ENCODE assay signal across 9 cellular contexts in the genomic region with DNA sequence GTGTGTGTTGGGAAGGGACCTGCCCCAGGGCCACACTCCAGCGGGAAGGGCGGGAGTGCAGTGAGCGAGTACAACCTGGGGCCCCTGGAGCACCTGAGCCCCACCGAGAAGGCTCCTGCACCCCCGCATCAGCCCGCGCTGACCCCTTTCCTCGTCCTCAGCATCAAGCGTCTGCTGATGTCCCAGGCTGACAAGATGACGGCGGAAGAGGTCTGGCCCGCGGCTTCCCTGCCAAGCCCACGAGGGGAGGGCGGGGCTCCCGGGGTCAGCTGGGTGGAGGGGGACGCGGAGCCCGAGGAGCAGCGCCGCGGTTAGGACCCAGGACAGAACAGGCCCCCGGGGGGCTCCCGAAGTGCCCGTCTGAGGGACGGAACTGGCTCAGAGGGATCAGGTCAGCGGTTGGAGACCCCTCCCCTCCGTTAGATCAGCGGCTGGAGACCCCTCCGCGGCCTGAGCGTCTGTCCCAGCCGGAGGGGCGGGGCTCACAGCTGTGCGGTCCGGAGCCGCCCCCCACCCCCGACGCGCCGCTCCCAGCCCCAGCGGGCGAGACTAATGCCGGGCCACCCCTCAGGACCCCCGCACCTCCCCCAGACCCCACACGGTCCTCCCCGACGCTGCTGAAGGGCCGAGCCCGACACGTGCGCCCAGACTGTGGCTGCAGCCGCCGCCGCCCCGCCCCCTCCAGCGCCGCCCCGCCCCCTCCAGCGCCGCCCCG. TPM values are rescaled to one million over a fixed set of nuclear protein-coding genes. Genes with fewer than 3 reads are reported as not detected.
DNase-seq lines count a peak whose midpoint lies in the region; ATAC-seq and TF ChIP-seq lines count a peak whose summit lies in the region.
"Had no signal": no experiment of that assay in that cellular context is flagged by ENCODE, and none has a peak within 500 bp of the region (broad histone marks: within the 10 kb centered on the region; RNA-seq: fewer than 3 reads in every experiment).

No MANE protein-coding gene starts in this region.

- POLR2A ChIA-PET in CD4-positive, alpha-beta memory T cell (lab: Charles Lee; ENCODE audit: partially characterized antibody), result interaction anchor here (1.0 to 1.6 kb wide), 2 partner anchors 9 to 251 kb away, joined by 3 to 5 read pairs; a partner anchor contains a TSS
- POLR2A ChIA-PET in activated CD8-positive, alpha-beta T cell treated with anti-CD3 and anti-CD28 coated beads for 36 hours (lab: Charles Lee), result interaction anchor here (0.6 kb wide), 1 partner anchor 198 kb away, joined by 3 read pairs; no protein-coding TSS in a partner anchor

- H3K36me3 ChIP-seq in CD4-positive, alpha-beta memory T cell (ENCODE audit: insufficient read depth, low read length), result no peaks in the 10 kb centered on the region

- ATAC-seq in HG03432 (IDR thresholded peaks at IDR 0.05; ENCODE audit: unreplicated experiment), result peak; percentile 46
- ATAC-seq in activated CD8-positive, alpha-beta T cell treated with anti-CD3 and anti-CD28 coated beads for 36 hours, result peak; percentile 76
- ATAC-seq in esophagus mucosa, result peak; percentile 2
- ATAC-seq in GM19328 (IDR thresholded peaks at IDR 0.05; ENCODE audit: unreplicated experiment), result no peak

- H3K9me3 Mint-ChIP-seq in CD4-positive, alpha-beta memory T cell, result peaks cover 0 to 2% (median 0%) of the 10 kb centered on the region in 8 donors
- H3K9me3 Mint-ChIP-seq in activated CD8-positive, alpha-beta T cell treated with anti-CD3 and anti-CD28 coated beads for 36 hours, result no peaks in the 10 kb centered on the region
- no peaks in the 10 kb centered on the region for H3K9me3 Mint-ChIP-seq in nephron

- H3K4me1 Mint-ChIP-seq in CD4-positive, alpha-beta memory T cell, result peaks cover 2 to 20% (median 10%) of the 10 kb centered on the region in 4 donors
- peaks cover 8% of the 10 kb centered on the region for H3K4me1 Mint-ChIP-seq in activated CD8-positive, alpha-beta T cell treated with anti-CD3 and anti-CD28 coated beads for 36 hours (ENCODE audit: low read depth)
- H3K4me1 Mint-ChIP-seq in nephron, result peaks cover 27% of the 10 kb centered on the region

- peak overlapping the region in 1 of 2 donors; percentile 45 for H3K4me3 ChIP-seq in CD4-positive, alpha-beta memory T cell (ENCODE audit: low read length in 2 of 2)

- no peaks in the 10 kb centered on the region for H3K36me3 Mint-ChIP-seq in CD4-positive, alpha-beta memory T cell
- H3K36me3 Mint-ChIP-seq in activated CD8-positive, alpha-beta T cell treated with anti-CD3 and anti-CD28 coated beads for 36 hours (ENCODE audit: low read depth), result no peaks in the 10 kb centered on the region
- H3K36me3 Mint-ChIP-seq in nephron (ENCODE audit: low read depth), result no peaks in the 10 kb centered on the region

- H3K27me3 ChIP-seq in CD4-positive, alpha-beta memory T cell (ENCODE audit: insufficient read depth, low read length), result no peaks in the 10 kb centered on the region

- peak in 4 of 5 donors; percentile 44 to 51 (median 50) for DNase-seq in CD4-positive, alpha-beta memory T cell
- peak; percentile 79 for DNase-seq in activated CD8-positive, alpha-beta T cell treated with anti-CD3 and anti-CD28 coated beads for 36 hours
- DNase-seq in GM19238 (ENCODE audit: insufficient read length, low spot score) (no peak), HPDE6-E6E7 (ENCODE audit: extremely low spot score) (no peak)

- no peaks in the 10 kb centered on the region for H3K9me3 ChIP-seq in CD4-positive, alpha-beta memory T cell (ENCODE audit: control insufficient read depth in 1 of 2, low read length in 2 of 2)

- intact Hi-C loops in CD4-positive, alpha-beta memory T cell (cut with micrococcal nuclease), result no loop called here
- intact Hi-C loops in activated CD8-positive, alpha-beta T cell treated with anti-CD3 and anti-CD28 coated beads for 36 hours (cut with micrococcal nuclease), result no loop called here

- no peak for TF ChIP-seq CTCF in activated CD8-positive, alpha-beta T cell treated with anti-CD3 and anti-CD28 coated beads for 36 hours (IDR thresholded peaks at IDR 0.05)
- no peak for TF ChIP-seq CTCF in nephron (IDR thresholded peaks at IDR 0.05; ENCODE audit: unreplicated experiment in 3 of 3)

- peaks cover 0 to 3% of the 10 kb centered on the region in 2 donors for H3K27me3 Mint-ChIP-seq in CD4-positive, alpha-beta memory T cell
- H3K27me3 Mint-ChIP-seq in activated CD8-positive, alpha-beta T cell treated with anti-CD3 and anti-CD28 coated beads for 36 hours, result peaks cover 5% of the 10 kb centered on the region
- H3K27me3 Mint-ChIP-seq in nephron (ENCODE audit: low read depth), result peaks cover 7% of the 10 kb centered on the region

- H3K27ac Mint-ChIP-seq in CD4-positive, alpha-beta memory T cell, result peak overlapping the region in 3 of 7 donors; percentile 56 to 62 (median 60)
- H3K27ac Mint-ChIP-seq in activated CD8-positive, alpha-beta T cell treated with anti-CD3 and anti-CD28 coated beads for 36 hours, result peak overlapping the region; percentile 74
- H3K27ac Mint-ChIP-seq in nephron, result no peak overlapping the region

- peak overlapping the region; percentile 21 for H3K27ac ChIP-seq in CD4-positive, alpha-beta memory T cell (ENCODE audit: low read depth, low read length)
- H3K27ac ChIP-seq: KMS-11 had no signal

- CTCF ChIA-PET in CD4-positive, alpha-beta memory T cell (lab: Charles Lee; ENCODE audit: partially characterized antibody), result no interaction called here
- CTCF ChIA-PET in activated CD8-positive, alpha-beta T cell treated with anti-CD3 and anti-CD28 coated beads for 36 hours (lab: Charles Lee), result no interaction called here

- peak overlapping the region; percentile 29 to 70 (median 54) for H3K4me3 Mint-ChIP-seq in CD4-positive, alpha-beta memory T cell
- peak overlapping the region; percentile 70 for H3K4me3 Mint-ChIP-seq in activated CD8-positive, alpha-beta T cell treated with anti-CD3 and anti-CD28 coated beads for 36 hours
- peak overlapping the region; percentile 59 to 69 (median 65) for H3K4me3 Mint-ChIP-seq in nephron

- peaks cover 13% of the 10 kb centered on the region for H3K4me1 ChIP-seq in CD4-positive, alpha-beta memory T cell (ENCODE audit: insufficient read depth, low read length)

RNA-seq across cellular contexts. Expression of a gene that starts 6.7 kb away (rescaled TPM):
- total RNA-seq in CD4-positive, alpha-beta memory T cell, result 10 to 100 TPM; 12.1 to 15.4 TPM
- 1 to 10 TPM; 2.1 to 3.2 TPM for polyA plus RNA-seq in CD4-positive, alpha-beta memory T cell
- total RNA-seq in activated CD8-positive, alpha-beta T cell treated with anti-CD3 and anti-CD28 coated beads for 36 hours, result 10 to 100 TPM; 14.7 to 17.8 TPM
- 22.2 TPM for total RNA-seq in esophagus mucosa

RNA-seq across cellular contexts. Expression of a gene that starts 7.0 kb away (rescaled TPM):
- total RNA-seq in CD4-positive, alpha-beta memory T cell, result 100 to 1,000 TPM; 137 to 152 TPM
- 100 to 1,000 TPM; 419 to 542 TPM for polyA plus RNA-seq in CD4-positive, alpha-beta memory T cell
- total RNA-seq in activated CD8-positive, alpha-beta T cell treated with anti-CD3 and anti-CD28 coated beads for 36 hours, result 100 to 1,000 TPM; 221 to 234 TPM
- total RNA-seq in esophagus mucosa, result 344 TPM

RNA-seq across cellular contexts. Expression of a gene that starts 7.9 kb away (rescaled TPM):
- 1 to 10 TPM; 1.0 to 1.7 TPM for total RNA-seq in CD4-positive, alpha-beta memory T cell
- not detected for polyA plus RNA-seq in CD4-positive, alpha-beta memory T cell
- under 1 TPM in 1 of 2 experiments, not detected in 1; 0.23 TPM for total RNA-seq in activated CD8-positive, alpha-beta T cell treated with anti-CD3 and anti-CD28 coated beads for 36 hours
- 2.7 TPM for total RNA-seq in esophagus mucosa

RNA-seq across cellular contexts. Expression of a gene that starts 24.5 kb away (rescaled TPM):
- 10 to 100 TPM; 66.1 to 73.8 TPM for total RNA-seq in CD4-positive, alpha-beta memory T cell
- polyA plus RNA-seq in CD4-positive, alpha-beta memory T cell, result 1 to 10 TPM; 2.9 to 5.0 TPM
- total RNA-seq in activated CD8-positive, alpha-beta T cell treated with anti-CD3 and anti-CD28 coated beads for 36 hours, result 10 to 100 TPM; 23.9 to 25.6 TPM
- total RNA-seq in esophagus mucosa, result 30.5 TPM

RNA-seq across cellular contexts. Expression of a gene that starts 55.7 kb away (rescaled TPM):
- 10 to 100 TPM; 15.4 to 17.6 TPM for total RNA-seq in CD4-positive, alpha-beta memory T cell
- polyA plus RNA-seq in CD4-positive, alpha-beta memory T cell, result 10 to 100 TPM; 15.3 to 16.0 TPM
- total RNA-seq in activated CD8-positive, alpha-beta T cell treated with anti-CD3 and anti-CD28 coated beads for 36 hours, result 10 to 100 TPM; 11.4 to 13.9 TPM
- 0.88 TPM for total RNA-seq in esophagus mucosa

Comparison
In these comparisons a context has a peak if more than half of its experiments do, and no peak if none do; other contexts are left out.
1. DNase-seq: peak in CD4-positive, alpha-beta memory T cell (4 of 5) and activated CD8-positive, alpha-beta T cell treated with anti-CD3 and anti-CD28 coated beads for 36 hours (single experiment); none in GM19238 (single experiment) and HPDE6-E6E7 (single experiment).
2. Peak in every context shown above with its lines, with median percentiles within 50 percentile points of each other: H3K4me3 Mint-ChIP-seq.